Comparison of ENCODE assay signal across 11 cellular contexts in genomic region chr18:31798399-31798798, GRCh38. TPM values are rescaled to one million over a fixed set of nuclear protein-coding genes. Genes with fewer than 3 reads are reported as not detected.
"Had no signal": no experiment of that assay in that cellular context is flagged by ENCODE, and none has a peak within 500 bp of the region (broad histone marks: within the 10 kb centered on the region; RNA-seq: fewer than 3 reads in every experiment).

No MANE protein-coding gene starts in this region.

- H3K27ac Mint-ChIP-seq: HFFc6 had no signal

- DNase-seq: GM23248, GOT3, H7, HFFc6, IMR-90, KG1 had no signal

- H3K4me1 ChIP-seq: HAP-1 had no signal

- FAIRE-seq: K562 had no signal

- H3K4me3 Mint-ChIP-seq: HFFc6 had no signal

- H3K27ac ChIP-seq: GM23248, HL-60 had no signal

- H3K9ac ChIP-seq: GM23248 had no signal

- H3K9me3 Mint-ChIP-seq: HFFc6 had no signal

- H3K4me3 ChIP-seq: GM23248, HAP-1, K562 had no signal

- H3K9me3 ChIP-seq: HAP-1 had no signal

- H3K36me3 ChIP-seq: HAP-1 had no signal

- ATAC-seq: HCT116 had no signal

RNA-seq across cellular contexts. Expression of gene SLC25A52, which starts 37.7 kb away (rescaled TPM):
- total RNA-seq: GM23248, H7, HFFc6, HT1080, IMR-90, K562 had no signal
- polyA plus RNA-seq: GM23248, IMR-90, K562 had no signal
